Comparison of ENCODE assay signal across 8 cellular contexts in genomic region chr9:70398145-70398556, GRCh38. TPM values are rescaled to one million over a fixed set of nuclear protein-coding genes. Genes with fewer than 3 reads are reported as not detected.
DNase-seq lines count a peak whose midpoint lies in the region; ATAC-seq and TF ChIP-seq lines count a peak whose summit lies in the region.

No MANE protein-coding gene starts in this region.

- peak overlapping the region; percentile 58 for H3K4me3 Mint-ChIP-seq in activated CD4-positive, alpha-beta T cell treated with anti-CD3 and anti-CD28 coated beads, Interleukin-2, amount 10 ng/mL, durations not matched to agents 24 days and 14 days
- peak overlapping the region; percentile 40 to 65 (median 55) for H3K4me3 Mint-ChIP-seq in T-cell

- H3K27me3 ChIP-seq in lower lobe of right lung (ENCODE audit: low read depth): no peaks in the 10 kb centered on the region

- peaks cover 99% of the 10 kb centered on the region for H3K4me1 ChIP-seq in lower lobe of right lung

- no peak overlapping the region for H3K4me3 ChIP-seq in lower lobe of right lung

- H3K27me3 Mint-ChIP-seq in activated CD4-positive, alpha-beta T cell treated with anti-CD3 and anti-CD28 coated beads, Interleukin-2, amount 10 ng/mL, durations not matched to agents 24 days and 14 days: no peaks in the 10 kb centered on the region
- no peaks in the 10 kb centered on the region for H3K27me3 Mint-ChIP-seq in T-cell

- H3K4me1 Mint-ChIP-seq in activated CD4-positive, alpha-beta T cell treated with anti-CD3 and anti-CD28 coated beads, Interleukin-2, amount 10 ng/mL, durations not matched to agents 24 days and 14 days: peaks cover 38% of the 10 kb centered on the region
- H3K4me1 Mint-ChIP-seq in T-cell: peaks cover 77 to 84% (median 78%) of the 10 kb centered on the region in 3 donors

- peak overlapping the region; percentile 52 for H3K27ac Mint-ChIP-seq in activated CD4-positive, alpha-beta T cell treated with anti-CD3 and anti-CD28 coated beads, Interleukin-2, amount 10 ng/mL, durations not matched to agents 24 days and 14 days
- H3K27ac Mint-ChIP-seq in T-cell: peak overlapping the region; percentile 92 to 93

- DNase-seq in activated CD4-positive, alpha-beta T cell treated with anti-CD3 and anti-CD28 coated beads, Interleukin-2, amount 10 ng/mL, durations not matched to agents 24 days and 14 days: peak; percentile 75
- DNase-seq in activated CD4-positive, alpha-beta T cell treated with anti-CD3 and anti-CD28 coated beads for 1 hour: no peak
- DNase-seq in T-cell (peak in 7 of 34 experiments; percentile 10 to 53 (median 17)), lower lobe of right lung (no peak), NCI-H187 treated with DMSO at 0.1 percent for 48 hours (lab: John Stamatoyannopoulos, UW) (no peak), HEK293T (ENCODE audit: extremely low spot score) (no peak), DMS114 treated with DMSO at 0.1 percent for 48 hours (lab: John Stamatoyannopoulos, UW; ENCODE audit: unreplicated experiment) (no peak)

- ATAC-seq in HG03060 (IDR thresholded peaks at IDR 0.05; ENCODE audit: low read depth, unreplicated experiment): peak; percentile 98
- ATAC-seq in T-cell (replicated peaks in 1 of 4): peak; percentile 87 to 97 (median 94)
- peak; percentile 71 to 82 for ATAC-seq in lower lobe of right lung

- H3K36me3 Mint-ChIP-seq in activated CD4-positive, alpha-beta T cell treated with anti-CD3 and anti-CD28 coated beads, Interleukin-2, amount 10 ng/mL, durations not matched to agents 24 days and 14 days (ENCODE audit: low read depth): peaks cover 5% of the 10 kb centered on the region
- H3K36me3 Mint-ChIP-seq in T-cell: no peaks in the 10 kb centered on the region

- no peaks in the 10 kb centered on the region for H3K9me3 Mint-ChIP-seq in activated CD4-positive, alpha-beta T cell treated with anti-CD3 and anti-CD28 coated beads, Interleukin-2, amount 10 ng/mL, durations not matched to agents 24 days and 14 days
- no peaks in the 10 kb centered on the region for H3K9me3 Mint-ChIP-seq in T-cell

- no peaks in the 10 kb centered on the region for H3K9me3 ChIP-seq in lower lobe of right lung

- H3K36me3 ChIP-seq in lower lobe of right lung: no peaks in the 10 kb centered on the region

- CTCF ChIA-PET in T-cell (lab: Charles Lee) (interaction anchor here (0.7 to 1.4 kb wide), 3 partner anchors 12 to 277 kb away, joined by 3 to 5 read pairs (median 3); no protein-coding TSS in a partner anchor), HEK293T (lab: Yijun Ruan, JAX) (interaction anchor here (0.6 kb wide), 1 partner anchor 508 kb away, joined by 3 read pairs; no protein-coding TSS in a partner anchor)

- H3K27ac ChIP-seq in lower lobe of right lung: peak overlapping the region; percentile 25

- no peak for TF ChIP-seq CTCF in lower lobe of right lung (IDR thresholded peaks at IDR 0.05)

- POLR2A ChIA-PET in T-cell (lab: Charles Lee): interaction anchor here in 1 of 2 donors (0.7 kb wide), 1 partner anchor 43 kb away, joined by 4 read pairs; no protein-coding TSS in a partner anchor
- POLR2A ChIA-PET in HEK293T (lab: Yijun Ruan, JAX): no interaction called here

- intact Hi-C loops in activated CD4-positive, alpha-beta T cell treated with anti-CD3 and anti-CD28 coated beads, Interleukin-2, amount 10 ng/mL, durations not matched to agents 24 days and 14 days (cut with micrococcal nuclease): loop anchor here (1.0 to 5.0 kb wide), 2 partner anchors 8 to 1369 kb away; partner anchors contain the start of gene CEMIP2
- intact Hi-C loops in lower lobe of right lung (cut with DNase I): no loop called here

TF ChIP-seq in HEK293T, 16 proteins besides CTCF, POLR2A, EP300 and RAD21:
- TF ChIP-seq ARNT (IDR thresholded peaks at IDR 0.05): no peak
- TF ChIP-seq FOXM1 (IDR thresholded peaks at IDR 0.05; ENCODE audit: borderline replicate concordance): no peak
- no peak for TF ChIP-seq L3MBTL2 (conservative IDR thresholded peaks at IDR 0.05)
- no peak for TF ChIP-seq TARDBP (IDR thresholded peaks at IDR 0.05)
- no peak for TF ChIP-seq ELF4 (IDR thresholded peaks at IDR 0.05)
- TF ChIP-seq FOXA1 (IDR thresholded peaks at IDR 0.05): no peak
- TF ChIP-seq NFRKB (IDR thresholded peaks at IDR 0.05): no peak
- TF ChIP-seq BHLHE40 (IDR thresholded peaks at IDR 0.05; ENCODE audit: borderline replicate concordance): no peak
- no peak for TF ChIP-seq CTBP1 (IDR thresholded peaks at IDR 0.05; ENCODE audit: borderline replicate concordance)
- TF ChIP-seq HDGF (IDR thresholded peaks at IDR 0.05; ENCODE audit: borderline replicate concordance): no peak
- no peak for TF ChIP-seq SUZ12 (IDR thresholded peaks at IDR 0.05)
- no peak for TF ChIP-seq ZNF384 (IDR thresholded peaks at IDR 0.05)
- TF ChIP-seq LEF1 (IDR thresholded peaks at IDR 0.05; ENCODE audit: borderline replicate concordance): no peak
- TF ChIP-seq SP1 (IDR thresholded peaks at IDR 0.05): no peak
- TF ChIP-seq FOXK2 (IDR thresholded peaks at IDR 0.05): no peak
- no peak for TF ChIP-seq PKNOX1 (IDR thresholded peaks at IDR 0.05)

RNA-seq across cellular contexts. Expression of gene KLF9, which starts 16.3 kb away (rescaled TPM):
- total RNA-seq in activated CD4-positive, alpha-beta T cell treated with anti-CD3 and anti-CD28 coated beads, Interleukin-2, amount 10 ng/mL, durations not matched to agents 24 days and 14 days: 16.3 and 16.5 TPM in 2 replicates
- 10 to 100 TPM; 21.7 to 91.7 (median 23.6) TPM for total RNA-seq in T-cell
- 76.9 TPM for total RNA-seq in lower lobe of right lung
